Comparison of ENCODE assay signal across 23 cellular contexts in genomic region chr11:61140416-61140815, GRCh38. TPM values are rescaled to one million over a fixed set of nuclear protein-coding genes. Genes with fewer than 3 reads are reported as not detected.
DNase-seq lines count a peak whose midpoint lies in the region; ATAC-seq and TF ChIP-seq lines count a peak whose summit lies in the region.
"Had no signal": no experiment of that assay in that cellular context is flagged by ENCODE, and none has a peak within 500 bp of the region (broad histone marks: within the 10 kb centered on the region; RNA-seq: fewer than 3 reads in every experiment).

No MANE protein-coding gene starts in this region.

- intact Hi-C loops in cardiac septum (cut with DNase I) (no loop called here), aorta (cut with DNase I) (no loop called here)

- H3K9me3 ChIP-seq in cardiac muscle cell (ENCODE audit: low read depth) (no peaks in the 10 kb centered on the region), neutrophil (no peaks in the 10 kb centered on the region), aorta (ENCODE audit: control insufficient read depth, low read length) (no peaks in the 10 kb centered on the region)
- H3K9me3 ChIP-seq: MG63, SJSA1 had no signal

- H3K36me3 ChIP-seq in cardiac muscle cell: no peaks in the 10 kb centered on the region
- H3K36me3 ChIP-seq in neutrophil: peaks cover 27% of the 10 kb centered on the region
- no peaks in the 10 kb centered on the region for H3K36me3 ChIP-seq in aorta (ENCODE audit: control insufficient read depth in 1 of 2, insufficient read depth in 2 of 2, low read length in 1 of 2)
- H3K36me3 ChIP-seq: MG63 had no signal

- DNase-seq in cardiac muscle cell (ENCODE audit: low read depth in 1 of 2, low spot score in 1 of 2): no peak
- no peak for DNase-seq in cardiac septum (ENCODE audit: low spot score)
- peak; percentile 4 for DNase-seq in epidermal melanocyte (ENCODE audit: insufficient read length, low spot score)
- DNase-seq in aorta: peak; percentile 38 to 44
- no peak for DNase-seq in left lobe of liver (ENCODE audit: low spot score)
- DNase-seq in cerebellum (ENCODE audit: low spot score): no peak
- no peak for DNase-seq in HCEC 1CT
- DNase-seq: DMS153; DND-41; H9; HFFc6; KBM-7; MG63; NCI-H2029 treated with DMSO at 0.1 percent for 48 hours; NCI-H446 treated with DMSO at 0.1 percent for 48 hours; NCI-H526; NCI-H82; NK-92 treated with Interleukin-12 subunit alpha and Interleukin-12 subunit beta, amount 100 ng/mL, for 24 hours; PC-3 had no signal

- ATAC-seq in aorta (ENCODE audit: low FRiP score) (no peak), left lobe of liver (no peak)
- ATAC-seq: PC-3, Right ventricle myocardium inferior had no signal

- 86 to 89% methylated on average over 4 of the region's 4 CpGs for WGBS in aorta, 2 donors

- peaks cover 15% of the 10 kb centered on the region for H3K4me1 ChIP-seq in cardiac muscle cell (ENCODE audit: low read depth)
- peaks cover 28 to 36% of the 10 kb centered on the region in 2 experiments for H3K4me1 ChIP-seq in neutrophil (ENCODE audit: control insufficient read depth in 1 of 2, insufficient read depth in 1 of 2, low read depth in 1 of 2, low read length in 1 of 2)
- H3K4me1 ChIP-seq in aorta (ENCODE audit: control insufficient read depth in 1 of 2, insufficient read depth in 2 of 2, low read length in 2 of 2): no peaks in the 10 kb centered on the region

- peak overlapping the region; percentile 17 for H3K27ac ChIP-seq in cardiac muscle cell
- peak overlapping the region; percentile 50 for H3K27ac ChIP-seq in neutrophil
- no peak overlapping the region for H3K27ac ChIP-seq in aorta (ENCODE audit: low read depth in 1 of 2, low read length in 2 of 2)
- H3K27ac ChIP-seq: SJSA1 had no signal

- TF ChIP-seq CTCF in cardiac muscle cell (IDR thresholded peaks at IDR 0.05; ENCODE audit: low read depth, low read length) (no peak), neutrophil (IDR thresholded peaks at IDR 0.05) (no peak)

- no peaks in the 10 kb centered on the region for H3K27me3 ChIP-seq in cardiac muscle cell
- no peaks in the 10 kb centered on the region for H3K27me3 ChIP-seq in neutrophil
- no peaks in the 10 kb centered on the region for H3K27me3 ChIP-seq in aorta (ENCODE audit: control insufficient read depth in 1 of 2, insufficient read depth in 2 of 2, low read length in 1 of 2)
- H3K27me3 ChIP-seq: MG63, SJSA1 had no signal

- H3K4me3 ChIP-seq in cardiac muscle cell (no peak overlapping the region), neutrophil (ENCODE audit: low read depth in 1 of 2, low read length in 1 of 2) (no peak overlapping the region), aorta (ENCODE audit: low read length in 2 of 2) (no peak overlapping the region)
- H3K4me3 ChIP-seq: MG63, SJSA1 had no signal

RNA-seq across cellular contexts. Expression of gene VPS37C, which starts 20.8 kb away (rescaled TPM):
- total RNA-seq in cardiac muscle cell: 22.0 and 24.6 TPM in 2 replicates
- polyA plus RNA-seq in cardiac muscle cell: 19.2 and 20.8 TPM in 2 replicates
- 19.6 TPM for total RNA-seq in cardiac septum
- total RNA-seq in aorta: 10 to 100 TPM; 29.8 to 39.9 TPM
- 10 to 100 TPM; 12.7 to 14.0 TPM for polyA plus RNA-seq in aorta
- 5.9 TPM for total RNA-seq in left lobe of liver
- total RNA-seq in cerebellum: 8.7 TPM

RNA-seq across cellular contexts. Expression of gene CD5, which starts 38.1 kb away (rescaled TPM):
- total RNA-seq in cardiac muscle cell (not detected in 2 replicates), cardiac septum (not detected), aorta (1 to 10 TPM in 1 of 2 donors, under 1 TPM in 1; 0.58 to 1.7 TPM), left lobe of liver (0.55 TPM), cerebellum (not detected)
- polyA plus RNA-seq in cardiac muscle cell (not detected in 2 replicates), aorta (under 1 TPM in 1 of 2 donors, not detected in 1; 0.67 TPM)
- total RNA-seq: H9, HFFc6, HT1080, Right ventricle myocardium inferior, SJSA1 had no signal

Comparison
In these comparisons a context has a peak if more than half of its experiments do, and no peak if none do; other contexts are left out.
1. DNase-seq: peak in epidermal melanocyte (single experiment) and aorta (2 of 2); none in cardiac muscle cell (0 of 2), cardiac septum (single experiment), left lobe of liver (single experiment), cerebellum (single experiment) and HCEC 1CT (single experiment).
2. H3K27ac ChIP-seq: peak in cardiac muscle cell (single experiment) and neutrophil (single experiment); none in aorta (0 of 2).